18 cellular contexts compared by ENCODE assay signal in genomic region chr2:144886847-144887246, GRCh38.
DNase-seq lines count a peak whose midpoint lies in the region; ATAC-seq and TF ChIP-seq lines count a peak whose summit lies in the region.
"Had no signal": no experiment of that assay in that cellular context is flagged by ENCODE, and none has a peak within 500 bp of the region (broad histone marks: within the 10 kb centered on the region; RNA-seq: fewer than 3 reads in every experiment).

No MANE protein-coding gene starts in this region.

- H4K20me1 ChIP-seq in hepatocyte (ENCODE audit: insufficient read depth, poor library complexity, severe bottlenecking) = no peaks in the 10 kb centered on the region

- ATAC-seq in left ventricle myocardium superior (peak; percentile 99), psoas muscle (peak in 3 of 4 donors; percentile 38 to 58 (median 44)), GM21528 (IDR thresholded peaks at IDR 0.05; ENCODE audit: low FRiP score, unreplicated experiment) (no peak)
- ATAC-seq: activated naive CD4-positive, alpha-beta T cell treated with anti-CD3 and anti-CD28 coated beads, Interleukin-2, amount 50 U/mL, for 72 hours had no signal

- 15 to 26% (median 20%) methylated on average over 3 of the region's 3 CpGs for WGBS in psoas muscle, 3 donors
- 65% methylated on average over 3 of the region's 3 CpGs for WGBS in hepatocyte (ENCODE audit: low lambda C conversion rate, missing lambda C conversion rate)

- DNase-seq in Ammon's horn (ENCODE audit: low spot score) (peak; percentile 47), cerebellar cortex (ENCODE audit: low spot score) (peak; percentile 11), left ventricle myocardium superior (peak; percentile 69), psoas muscle (peak; percentile 37 to 62), kidney glomerular epithelial cell (lab: John Stamatoyannopoulos, UW) (no peak), hepatocyte (ENCODE audit: low spot score) (no peak)
- DNase-seq in stimulated activated CD4-positive, alpha-beta T cell treated with anti-CD3 and anti-CD28 coated beads, Interleukin-2, amount 100 ng/mL, for 24 hours = no peak
- DNase-seq: activated CD4-positive, alpha-beta T cell treated with anti-CD3 and anti-CD28 coated beads, Interleukin-2, amount 50 U/mL, for 4 hours; activated T-cell treated with anti-CD3 and anti-CD28 coated beads, Interleukin-2, amount 50 U/mL, for 1 hour; CD8-positive, alpha-beta memory T cell; central memory CD4-positive, alpha-beta T cell; NCI-H2029; NCI-H82; Peyer's patch; stimulated activated naive CD4-positive, alpha-beta T cell treated with Interleukin-2 at 50 U/mL for 16 hours had no signal

- no peak overlapping the region for H2AFZ ChIP-seq in hepatocyte

- H3K4me2 ChIP-seq in hepatocyte = no peak overlapping the region

- no peak for TF ChIP-seq CTCF in psoas muscle (IDR thresholded peaks at IDR 0.05)
- no peak for TF ChIP-seq CTCF in hepatocyte (IDR thresholded peaks at IDR 0.05; ENCODE audit: poor library complexity)

- H3K27me3 ChIP-seq in psoas muscle (ENCODE audit: insufficient read depth in 3 of 3, low read length in 2 of 3) (no peaks in the 10 kb centered on the region), hepatocyte (no peaks in the 10 kb centered on the region)
- H3K27me3 ChIP-seq: Peyer's patch, vagina had no signal

- no peaks in the 10 kb centered on the region for H3K4me1 ChIP-seq in psoas muscle
- no peaks in the 10 kb centered on the region for H3K4me1 ChIP-seq in hepatocyte (ENCODE audit: insufficient read depth)
- H3K4me1 ChIP-seq: Peyer's patch, vagina had no signal

- intact Hi-C loops in left ventricle myocardium superior (cut with micrococcal nuclease) = no loop called here
- intact Hi-C loops in psoas muscle (cut with DNase I) = no loop called here

- no peaks in the 10 kb centered on the region for H3K9me2 ChIP-seq in hepatocyte (replicated peaks; ENCODE audit: insufficient read depth)

- H3K4me3 ChIP-seq in psoas muscle = no peak overlapping the region
- no peak overlapping the region for H3K4me3 ChIP-seq in hepatocyte
- H3K4me3 ChIP-seq: Peyer's patch, vagina had no signal

- H3K27ac ChIP-seq in psoas muscle (no peak overlapping the region), hepatocyte (no peak overlapping the region)
- H3K27ac ChIP-seq: Peyer's patch, vagina had no signal

- no peaks in the 10 kb centered on the region for H3K79me2 ChIP-seq in hepatocyte

- H3K9me3 ChIP-seq in psoas muscle (no peaks in the 10 kb centered on the region), hepatocyte (ENCODE audit: low read depth) (no peaks in the 10 kb centered on the region)
- H3K9me3 ChIP-seq: Peyer's patch, vagina had no signal

- no peaks in the 10 kb centered on the region for H3K36me3 ChIP-seq in psoas muscle (ENCODE audit: insufficient read depth in 1 of 2, low read depth in 1 of 2)
- no peaks in the 10 kb centered on the region for H3K36me3 ChIP-seq in hepatocyte (replicated peaks; ENCODE audit: insufficient read depth, low read depth)
- H3K36me3 ChIP-seq: Peyer's patch, vagina had no signal

Comparison
In these comparisons a context has a peak if more than half of its experiments do, and no peak if none do; other contexts are left out.
1. DNase-seq: peak in Ammon's horn (single experiment), cerebellar cortex (single experiment), left ventricle myocardium superior (single experiment) and psoas muscle (2 of 2); none in kidney glomerular epithelial cell (single experiment), hepatocyte (single experiment) and stimulated activated CD4-positive, alpha-beta T cell treated with anti-CD3 and anti-CD28 coated beads, Interleukin-2, amount 100 ng/mL, for 24 hours (0 of 2).